In genomic region chr4:6272863-6273660, GRCh38 we compare ENCODE assay signal across 2 cellular contexts.
TF ChIP-seq lines count a peak whose summit lies in the region.

No MANE protein-coding gene starts in this region.

TF ChIP-seq in GM23338, 12 proteins besides CTCF, POLR2A, EP300 and RAD21 (continued from another document):
- no peak for TF ChIP-seq EZH2 (IDR thresholded peaks at IDR 0.05; ENCODE audit: low read depth, unreplicated experiment)
- TF ChIP-seq CREB1 (CRISPR knock-in tag; IDR thresholded peaks at IDR 0.05; ENCODE audit: low read depth): no peak
- TF ChIP-seq NANOG (IDR thresholded peaks at IDR 0.05; ENCODE audit: borderline replicate concordance): no peak
- TF ChIP-seq EZH2phosphoT487 (IDR thresholded peaks at IDR 0.05; ENCODE audit: unreplicated experiment): no peak

TF ChIP-seq in WTC11, 78 proteins besides CTCF, POLR2A, EP300 and RAD21 (continued from another document):
- TF ChIP-seq ZSCAN18 (CRISPR knock-in tag; IDR thresholded peaks at IDR 0.05) (no peak), STAT6 (CRISPR knock-in tag; conservative IDR thresholded peaks at IDR 0.05; ENCODE audit: low read depth) (no peak), ZNF512 (CRISPR knock-in tag; IDR thresholded peaks at IDR 0.05; ENCODE audit: borderline replicate concordance) (no peak), JUN (CRISPR knock-in tag; IDR thresholded peaks at IDR 0.05) (no peak), USF1 (CRISPR knock-in tag; IDR thresholded peaks at IDR 0.05) (no peak), MYBL2 (CRISPR knock-in tag; IDR thresholded peaks at IDR 0.05) (no peak), HMGXB4 (CRISPR knock-in tag; IDR thresholded peaks at IDR 0.05) (no peak), RELA (CRISPR knock-in tag; IDR thresholded peaks at IDR 0.05; ENCODE audit: borderline replicate concordance) (no peak), ETV6 (CRISPR knock-in tag; IDR thresholded peaks at IDR 0.05) (no peak)
- TF ChIP-seq, protein P1, sequence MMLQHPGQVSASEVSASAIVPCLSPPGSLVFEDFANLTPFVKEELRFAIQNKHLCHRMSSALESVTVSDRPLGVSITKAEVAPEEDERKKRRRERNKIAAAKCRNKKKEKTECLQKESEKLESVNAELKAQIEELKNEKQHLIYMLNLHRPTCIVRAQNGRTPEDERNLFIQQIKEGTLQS (CRISPR knock-in tag; conservative IDR thresholded peaks at IDR 0.05): no peak
- TF ChIP-seq, protein P2, sequence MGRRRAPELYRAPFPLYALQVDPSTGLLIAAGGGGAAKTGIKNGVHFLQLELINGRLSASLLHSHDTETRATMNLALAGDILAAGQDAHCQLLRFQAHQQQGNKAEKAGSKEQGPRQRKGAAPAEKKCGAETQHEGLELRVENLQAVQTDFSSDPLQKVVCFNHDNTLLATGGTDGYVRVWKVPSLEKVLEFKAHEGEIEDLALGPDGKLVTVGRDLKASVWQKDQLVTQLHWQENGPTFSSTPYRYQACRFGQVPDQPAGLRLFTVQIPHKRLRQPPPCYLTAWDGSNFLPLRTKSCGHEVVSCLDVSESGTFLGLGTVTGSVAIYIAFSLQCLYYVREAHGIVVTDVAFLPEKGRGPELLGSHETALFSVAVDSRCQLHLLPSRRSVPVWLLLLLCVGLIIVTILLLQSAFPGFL (CRISPR knock-in tag; IDR thresholded peaks at IDR 0.05; ENCODE audit: borderline replicate concordance): no peak
